ENCODE assay signal across 19 cellular contexts in the genomic region with DNA sequence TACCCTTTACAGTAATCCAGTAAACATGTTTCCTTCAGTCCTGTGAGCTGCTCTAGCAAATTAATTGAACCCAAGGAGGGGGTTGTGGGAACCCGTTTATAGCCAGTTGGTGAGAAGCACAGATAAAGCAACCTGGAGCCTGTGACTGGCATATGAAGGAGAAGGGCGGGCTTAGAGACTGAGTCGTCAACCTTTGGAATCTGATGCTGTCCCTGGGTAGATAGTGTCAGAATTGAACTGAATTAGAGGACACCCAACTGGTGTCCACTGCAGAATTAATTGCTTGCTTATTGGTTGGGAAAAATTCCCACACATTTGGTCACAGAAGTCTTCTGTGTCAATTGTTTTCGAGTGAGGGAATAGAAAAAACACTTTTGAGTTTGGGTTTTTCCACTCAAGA. TPM values are rescaled to one million over a fixed set of nuclear protein-coding genes. Genes with fewer than 3 reads are reported as not detected.
DNase-seq lines count a peak whose midpoint lies in the region; ATAC-seq and TF ChIP-seq lines count a peak whose summit lies in the region.
"Had no signal": no experiment of that assay in that cellular context is flagged by ENCODE, and none has a peak within 500 bp of the region (broad histone marks: within the 10 kb centered on the region; RNA-seq: fewer than 3 reads in every experiment).

No MANE protein-coding gene starts in this region.

- BruUV-seq in Panc1 (replicated peaks; lab: Mats Ljungman, UMichigan) = TSS peak; percentile 30

- H4K20me1 ChIP-seq in GM23248 (ENCODE audit: insufficient read depth) = no peaks in the 10 kb centered on the region

- POLR2A ChIA-PET in Panc1 (lab: Charles Lee) = no interaction called here

- H3K9me3 ChIP-seq in Panc1 (ENCODE audit: control insufficient read depth, insufficient read depth, low read depth, low read length) (no peaks in the 10 kb centered on the region), GM23248 (ENCODE audit: low read depth) (no peaks in the 10 kb centered on the region)

- H3K4me3 ChIP-seq in Panc1 (ENCODE audit: low read depth in 2 of 2, low read length in 2 of 2) (no peak overlapping the region), GM23248 (no peak overlapping the region)

- no peaks in the 10 kb centered on the region for H3K27me3 Mint-ChIP-seq in activated T-cell treated with anti-CD3 and anti-CD28 coated beads, Interleukin-2, amount 50 U/mL, for 24 hours

- no peaks in the 10 kb centered on the region for H3K79me2 ChIP-seq in GM23248 (ENCODE audit: insufficient read depth)

- H3K9ac ChIP-seq in GM23248 = no peak overlapping the region

- CTCF ChIA-PET in Panc1 (lab: Charles Lee) = no interaction called here

- H3K4me1 ChIP-seq in Panc1 (ENCODE audit: control insufficient read depth, insufficient read depth, low read length) (no peaks in the 10 kb centered on the region), GM23248 (ENCODE audit: insufficient read depth) (no peaks in the 10 kb centered on the region)

- no peaks in the 10 kb centered on the region for H3K9me3 Mint-ChIP-seq in activated T-cell treated with anti-CD3 and anti-CD28 coated beads, Interleukin-2, amount 50 U/mL, for 24 hours
- H3K9me3 Mint-ChIP-seq: HFFc6 had no signal

- H3K36me3 Mint-ChIP-seq in activated T-cell treated with anti-CD3 and anti-CD28 coated beads, Interleukin-2, amount 50 U/mL, for 24 hours (ENCODE audit: low read depth) = peaks cover 91% of the 10 kb centered on the region

- H3K36me3 ChIP-seq in Panc1 (ENCODE audit: control insufficient read depth, insufficient read depth, low read length) = peaks cover 36% of the 10 kb centered on the region
- peaks cover 54% of the 10 kb centered on the region for H3K36me3 ChIP-seq in GM23248 (ENCODE audit: low read depth)

- in situ Hi-C loops in Panc1 (cut with HindIII; ENCODE audit: low pct_unique_long_range_greater_than_20kb, low sequenced_read_pairs) (no loop called here), GM23248 (cut with MboI) (no loop called here)

- intact Hi-C loops in Panc1 (cut with micrococcal nuclease; ENCODE audit: unreplicated experiment) = no loop called here

- no peak for ATAC-seq in Panc1
- peak; percentile 70 for ATAC-seq in left lobe of liver

- H3K4me3 Mint-ChIP-seq in activated T-cell treated with anti-CD3 and anti-CD28 coated beads, Interleukin-2, amount 50 U/mL, for 24 hours = no peak overlapping the region
- H3K4me3 Mint-ChIP-seq: HFFc6 had no signal

- peaks cover 13% of the 10 kb centered on the region for H3K4me1 Mint-ChIP-seq in activated T-cell treated with anti-CD3 and anti-CD28 coated beads, Interleukin-2, amount 50 U/mL, for 24 hours (ENCODE audit: low read depth)

- no peak overlapping the region for H2AFZ ChIP-seq in GM23248

- H3K4me2 ChIP-seq in GM23248 (ENCODE audit: unreplicated experiment) = no peak overlapping the region

- H3K9me2 ChIP-seq in GM23248 (ENCODE audit: insufficient read depth) = no peaks in the 10 kb centered on the region

- H3F3A ChIP-seq in GM23248 (ENCODE audit: insufficient read depth) = no peaks in the 10 kb centered on the region

- no peaks in the 10 kb centered on the region for H3K27me3 ChIP-seq in Panc1 (ENCODE audit: control insufficient read depth, insufficient read depth, low read length)
- no peaks in the 10 kb centered on the region for H3K27me3 ChIP-seq in GM23248 (replicated peaks; ENCODE audit: insufficient read depth)

- no peak for DNase-seq in activated T-cell treated with anti-CD3 and anti-CD28 coated beads, Interleukin-2, amount 50 U/mL, for 24 hours
- DNase-seq in activated T-cell treated with anti-CD3 and anti-CD28 coated beads for 4 hours (no peak), Panc1 (ENCODE audit: low read depth, low spot score) (no peak), left lobe of liver (ENCODE audit: low spot score) (no peak), kidney tubule cell (ENCODE audit: low spot score) (no peak), GM23248 (no peak)
- DNase-seq: AML-193, DMS79 treated with DMSO at 0.1 percent for 48 hours, H7, HFFc6, KBM-7, NCI-H1105 treated with DMSO at 0.1 percent for 48 hours, NCI-H1694, NCI-H2081 treated with DMSO at 0.1 percent for 48 hours, NCI-H748 treated with DMSO at 0.1 percent for 48 hours, RPMI8226, SIG-M5 had no signal

- H3K27ac ChIP-seq in Panc1 (ENCODE audit: low read length) (no peak overlapping the region), GM23248 (no peak overlapping the region)
- H3K27ac ChIP-seq: 22Rv1, C4-2B had no signal

- peak overlapping the region; percentile 57 for H3K27ac Mint-ChIP-seq in activated T-cell treated with anti-CD3 and anti-CD28 coated beads, Interleukin-2, amount 50 U/mL, for 24 hours
- H3K27ac Mint-ChIP-seq: HFFc6 had no signal

- WGBS in GM23248 (ENCODE audit: low coverage in 1 of 2, low lambda C conversion rate in 2 of 2, missing lambda C conversion rate in 2 of 2), 2 experiments = 78 to 86% methylated on average over 4 of the region's 4 CpGs

- no peak for TF ChIP-seq CTCF in Panc1 (IDR thresholded peaks at IDR 0.05)

RNA-seq across cellular contexts. Expression of a gene that starts 12.8 kb away (rescaled TPM):
- total RNA-seq in Panc1 (2021; ENCODE audit: unreplicated experiment) = 17.2 TPM
- polyA plus RNA-seq in Panc1 (2012; ENCODE audit: insufficient read length) = 5.8 TPM
- 4.0 TPM for total RNA-seq in left lobe of liver
- total RNA-seq in GM23248 (2014; rRNA removed; shearing (Covaris generic)) = 1.2 and 6.8 TPM in 2 replicates
- 0.58 and 0.86 TPM in 2 replicates for polyA plus RNA-seq in GM23248 (2016; fragmentation: Nextera tagmentation; extraction: Ambion mirVana)

RNA-seq across cellular contexts. Expression of a gene that starts 18.1 kb away (rescaled TPM):
- total RNA-seq in Panc1 (2021; ENCODE audit: unreplicated experiment) = 271 TPM
- polyA plus RNA-seq in Panc1 (2012; ENCODE audit: insufficient read length) = 142 TPM
- 56.9 TPM for total RNA-seq in left lobe of liver
- 145 and 155 TPM in 2 replicates for total RNA-seq in GM23248 (2014; rRNA removed; shearing (Covaris generic))
- 49.8 and 55.6 TPM in 2 replicates for polyA plus RNA-seq in GM23248 (2016; fragmentation: Nextera tagmentation; extraction: Ambion mirVana)

RNA-seq across cellular contexts. Expression of a gene that starts 28.0 kb away (rescaled TPM):
- total RNA-seq in Panc1 (2021; ENCODE audit: unreplicated experiment) (152 TPM), left lobe of liver (8.8 TPM)
- polyA plus RNA-seq in Panc1 (2012; ENCODE audit: insufficient read length) = 61.1 TPM
- total RNA-seq in GM23248 (2014; rRNA removed; shearing (Covaris generic)) = 14.0 and 27.0 TPM in 2 replicates
- 20.5 TPM in 2 replicates for polyA plus RNA-seq in GM23248 (2016; fragmentation: Nextera tagmentation; extraction: Ambion mirVana)

RNA-seq across cellular contexts. Expression of a gene that starts 34.9 kb away (rescaled TPM):
- total RNA-seq in Panc1 (2021; ENCODE audit: unreplicated experiment) = 72.1 TPM
- polyA plus RNA-seq in Panc1 (2012; ENCODE audit: insufficient read length) = 85.6 TPM
- total RNA-seq in left lobe of liver = 24.3 TPM
- 52.3 and 64.4 TPM in 2 replicates for total RNA-seq in GM23248 (2014; rRNA removed; shearing (Covaris generic))
- polyA plus RNA-seq in GM23248 (2016; fragmentation: Nextera tagmentation; extraction: Ambion mirVana) = 88.4 and 94.2 TPM in 2 replicates

RNA-seq across cellular contexts. Expression of a gene that starts 35.2 kb away (rescaled TPM):
- 108 TPM for total RNA-seq in Panc1 (2021; ENCODE audit: unreplicated experiment)
- 88.1 TPM for polyA plus RNA-seq in Panc1 (2012; ENCODE audit: insufficient read length)
- 33.7 TPM for total RNA-seq in left lobe of liver
- 39.7 and 45.0 TPM in 2 replicates for total RNA-seq in GM23248 (2014; rRNA removed; shearing (Covaris generic))
- 26.5 and 27.3 TPM in 2 replicates for polyA plus RNA-seq in GM23248 (2016; fragmentation: Nextera tagmentation; extraction: Ambion mirVana)
